In the genomic region with DNA sequence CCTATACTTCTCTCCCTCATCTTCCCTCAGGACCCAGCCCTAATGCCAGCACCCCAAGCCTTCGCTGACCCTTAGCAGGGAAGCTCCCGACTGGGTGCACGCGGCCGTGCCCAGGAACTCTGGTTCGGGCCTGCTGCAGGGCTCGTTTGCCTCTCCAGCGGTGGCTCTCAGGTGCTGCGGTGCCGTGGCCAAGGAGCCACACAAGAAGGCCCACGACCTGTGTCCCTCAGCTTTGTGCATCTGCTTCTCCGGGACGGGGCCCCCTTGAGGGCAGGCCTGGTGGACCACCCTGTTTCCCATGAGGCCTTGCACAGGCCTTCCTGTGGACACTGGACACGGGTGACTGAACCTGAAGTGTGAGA, we compare ENCODE assay signal across 32 cellular contexts. TPM values are rescaled to one million over a fixed set of nuclear protein-coding genes. Genes with fewer than 3 reads are reported as not detected.
A peak's percentile ranks its signal among the peaks of the same experiment; 100 is the strongest.
DNase-seq lines count a peak whose midpoint lies in the region; ATAC-seq, FAIRE-seq and TF ChIP-seq lines count a peak whose summit lies in the region.
"Had no signal": no experiment of that assay in that cellular context is flagged by ENCODE, and none has a peak within 500 bp of the region (broad histone marks: within the 10 kb centered on the region; RNA-seq: fewer than 3 reads in every experiment).

No MANE protein-coding gene starts in this region.

- H3K4me1 Mint-ChIP-seq in activated naive CD8-positive, alpha-beta T cell treated with anti-CD3 and anti-CD28 coated beads, Interleukin-2, amount 50 U/mL, for 24 hours = no peaks in the 10 kb centered on the region
- no peaks in the 10 kb centered on the region for H3K4me1 Mint-ChIP-seq in activated naive CD8-positive, alpha-beta T cell treated with anti-CD3 and anti-CD28 coated beads for 36 hours
- H3K4me1 Mint-ChIP-seq in effector memory CD8-positive, alpha-beta T cell (ENCODE audit: low read depth in 2 of 2) = no peaks in the 10 kb centered on the region
- H3K4me1 Mint-ChIP-seq: activated CD4-positive, alpha-beta memory T cell treated with anti-CD3 and anti-CD28 coated beads, Interleukin-2, amount 10 ng/mL, durations not matched to agents 7 days and 5 days; naive thymus-derived CD4-positive, alpha-beta T cell had no signal

- DNase-seq in activated naive CD8-positive, alpha-beta T cell treated with anti-CD3 and anti-CD28 coated beads, Interleukin-2, amount 50 U/mL, for 24 hours = no peak
- no peak for DNase-seq in activated naive CD8-positive, alpha-beta T cell treated with anti-CD3 and anti-CD28 coated beads for 36 hours
- DNase-seq in effector memory CD8-positive, alpha-beta T cell = no peak
- peak; percentile 83 for DNase-seq in mesenteric fat pad (ENCODE audit: low spot score)
- peak; percentile 65 for DNase-seq in upper lobe of right lung
- DNase-seq in thyroid gland = no peak
- DNase-seq in small intestine = no peak
- no peak for DNase-seq in NCI-H524 (lab: John Stamatoyannopoulos, UW)
- DNase-seq: 8988T; activated CD4-positive, alpha-beta memory T cell treated with anti-CD3 and anti-CD28 coated beads, Interleukin-2, amount 10 ng/mL, durations not matched to agents 7 days and 5 days; activated CD8-positive, alpha-beta memory T cell treated with anti-CD3 and anti-CD28 coated beads, Interleukin-2, amount 50 U/mL, for 48 hours; activated naive CD4-positive, alpha-beta T cell treated with anti-CD3 and anti-CD28 coated beads for 36 hours; amygdala; colonic mucosa; DMS79 treated with DMSO at 0.1 percent for 48 hours; effector memory CD4-positive, alpha-beta T cell; erythroblast; GDM1; midbrain; naive thymus-derived CD4-positive, alpha-beta T cell; NCI-H1417; NCI-H2029 treated with DMSO at 0.1 percent for 48 hours; NCI-H226; NCI-H69; SHP77 treated with DMSO at 0.1 percent for 48 hours; stimulated activated naive CD4-positive, alpha-beta T cell treated with Interleukin-2 at 50 U/mL for 16 hours had no signal

- no peak overlapping the region for H3K4me3 Mint-ChIP-seq in activated naive CD8-positive, alpha-beta T cell treated with anti-CD3 and anti-CD28 coated beads, Interleukin-2, amount 50 U/mL, for 24 hours
- H3K4me3 Mint-ChIP-seq in activated naive CD8-positive, alpha-beta T cell treated with anti-CD3 and anti-CD28 coated beads for 36 hours = no peak overlapping the region
- H3K4me3 Mint-ChIP-seq in effector memory CD8-positive, alpha-beta T cell = no peak overlapping the region
- H3K4me3 Mint-ChIP-seq: activated CD4-positive, alpha-beta memory T cell treated with anti-CD3 and anti-CD28 coated beads, Interleukin-2, amount 10 ng/mL, durations not matched to agents 7 days and 5 days; activated naive CD4-positive, alpha-beta T cell treated with anti-CD3 and anti-CD28 coated beads for 36 hours; naive thymus-derived CD4-positive, alpha-beta T cell had no signal

- no peak for TF ChIP-seq CTCF in upper lobe of right lung (IDR thresholded peaks at IDR 0.05)
- TF ChIP-seq CTCF in thyroid gland (IDR thresholded peaks at IDR 0.05) = no peak

- H3K4me3 ChIP-seq in upper lobe of right lung (no peak overlapping the region), thyroid gland (replicated peaks in 1 of 3) (no peak overlapping the region), small intestine (ENCODE audit: low read depth in 1 of 2, low read length in 2 of 2) (no peak overlapping the region)
- H3K4me3 ChIP-seq: colonic mucosa, psoas muscle, suprapubic skin had no signal

- no peak overlapping the region for H3K27ac Mint-ChIP-seq in activated naive CD8-positive, alpha-beta T cell treated with anti-CD3 and anti-CD28 coated beads, Interleukin-2, amount 50 U/mL, for 24 hours
- no peak overlapping the region for H3K27ac Mint-ChIP-seq in activated naive CD8-positive, alpha-beta T cell treated with anti-CD3 and anti-CD28 coated beads for 36 hours
- H3K27ac Mint-ChIP-seq in effector memory CD8-positive, alpha-beta T cell = peak overlapping the region; percentile 15 to 83
- H3K27ac Mint-ChIP-seq: activated CD4-positive, alpha-beta memory T cell treated with anti-CD3 and anti-CD28 coated beads, Interleukin-2, amount 10 ng/mL, durations not matched to agents 7 days and 5 days; activated naive CD4-positive, alpha-beta T cell treated with anti-CD3 and anti-CD28 coated beads for 36 hours had no signal

- peaks cover 12% of the 10 kb centered on the region for H3K36me3 Mint-ChIP-seq in activated naive CD8-positive, alpha-beta T cell treated with anti-CD3 and anti-CD28 coated beads, Interleukin-2, amount 50 U/mL, for 24 hours (ENCODE audit: low read depth)
- H3K36me3 Mint-ChIP-seq in activated naive CD8-positive, alpha-beta T cell treated with anti-CD3 and anti-CD28 coated beads for 36 hours = peaks cover 3% of the 10 kb centered on the region
- H3K36me3 Mint-ChIP-seq in effector memory CD8-positive, alpha-beta T cell (ENCODE audit: insufficient read depth) = peaks cover 3% of the 10 kb centered on the region

- no peak for TF ChIP-seq POLR2A in thyroid gland (IDR thresholded peaks at IDR 0.05)

- H3K27me3 ChIP-seq in upper lobe of right lung = no peaks in the 10 kb centered on the region
- no peaks in the 10 kb centered on the region for H3K27me3 ChIP-seq in thyroid gland
- H3K27me3 ChIP-seq in small intestine (ENCODE audit: control insufficient read depth in 2 of 2, insufficient read depth in 2 of 2, low read length in 2 of 2) = no peaks in the 10 kb centered on the region
- H3K27me3 ChIP-seq: colonic mucosa, suprapubic skin had no signal

- no peaks in the 10 kb centered on the region for H3K9me3 Mint-ChIP-seq in activated naive CD8-positive, alpha-beta T cell treated with anti-CD3 and anti-CD28 coated beads, Interleukin-2, amount 50 U/mL, for 24 hours
- H3K9me3 Mint-ChIP-seq in activated naive CD8-positive, alpha-beta T cell treated with anti-CD3 and anti-CD28 coated beads for 36 hours = no peaks in the 10 kb centered on the region
- no peaks in the 10 kb centered on the region for H3K9me3 Mint-ChIP-seq in effector memory CD8-positive, alpha-beta T cell
- H3K9me3 Mint-ChIP-seq: activated CD4-positive, alpha-beta memory T cell treated with anti-CD3 and anti-CD28 coated beads, Interleukin-2, amount 10 ng/mL, durations not matched to agents 7 days and 5 days; activated naive CD4-positive, alpha-beta T cell treated with anti-CD3 and anti-CD28 coated beads for 36 hours; naive thymus-derived CD4-positive, alpha-beta T cell had no signal

- intact Hi-C loops in upper lobe of right lung (cut with DNase I) (no loop called here), thyroid gland (cut with DNase I) (no loop called here)

- peak; percentile 20 for ATAC-seq in activated naive CD8-positive, alpha-beta T cell treated with anti-CD3 and anti-CD28 coated beads, Interleukin-2, amount 50 U/mL, for 24 hours
- ATAC-seq in effector memory CD8-positive, alpha-beta T cell (replicated peaks) = no peak
- peak; percentile 5 for ATAC-seq in upper lobe of right lung
- ATAC-seq: naive thymus-derived CD4-positive, alpha-beta T cell; Panc1; psoas muscle had no signal

- no peak overlapping the region for H3K27ac ChIP-seq in upper lobe of right lung
- no peak overlapping the region for H3K27ac ChIP-seq in thyroid gland
- no peak overlapping the region for H3K27ac ChIP-seq in small intestine (ENCODE audit: low read depth in 1 of 2, low read length in 1 of 2)
- H3K27ac ChIP-seq: colonic mucosa, KMS-11, psoas muscle, suprapubic skin had no signal

- no peak for FAIRE-seq in small intestine (lab: Jason Lieb, UNC)
- FAIRE-seq: bronchial epithelial cell, HTR-8/SVneo had no signal

- H3K36me3 ChIP-seq in upper lobe of right lung (peaks cover 10% of the 10 kb centered on the region), thyroid gland (peaks cover 0 to 10% of the 10 kb centered on the region in 2 donors), small intestine (ENCODE audit: control insufficient read depth in 2 of 2, insufficient read depth in 2 of 2, low read length in 2 of 2) (no peaks in the 10 kb centered on the region)
- H3K36me3 ChIP-seq: colonic mucosa had no signal

- H3K4me1 ChIP-seq in upper lobe of right lung (no peaks in the 10 kb centered on the region), thyroid gland (peaks cover 0 to 9% of the 10 kb centered on the region in 2 donors), small intestine (ENCODE audit: control insufficient read depth in 2 of 2, insufficient read depth in 1 of 2, low read depth in 1 of 2, low read length in 1 of 2) (no peaks in the 10 kb centered on the region)
- H3K4me1 ChIP-seq: colonic mucosa, psoas muscle, suprapubic skin had no signal

- WGBS in thyroid gland, 2 donors = 89% methylated on average over 13 to 14 of the region's 14 CpGs
- 88 to 92% (median 90%) methylated on average over 14 of the region's 14 CpGs for WGBS in small intestine, 3 donors

- H3K9me3 ChIP-seq in upper lobe of right lung = no peaks in the 10 kb centered on the region
- no peaks in the 10 kb centered on the region for H3K9me3 ChIP-seq in thyroid gland
- H3K9me3 ChIP-seq in small intestine (ENCODE audit: control insufficient read depth, low read depth) = no peaks in the 10 kb centered on the region
- H3K9me3 ChIP-seq: colonic mucosa, psoas muscle, suprapubic skin had no signal

- H3K27me3 Mint-ChIP-seq in activated naive CD8-positive, alpha-beta T cell treated with anti-CD3 and anti-CD28 coated beads, Interleukin-2, amount 50 U/mL, for 24 hours = no peaks in the 10 kb centered on the region
- no peaks in the 10 kb centered on the region for H3K27me3 Mint-ChIP-seq in activated naive CD8-positive, alpha-beta T cell treated with anti-CD3 and anti-CD28 coated beads for 36 hours
- H3K27me3 Mint-ChIP-seq in effector memory CD8-positive, alpha-beta T cell = no peaks in the 10 kb centered on the region
- H3K27me3 Mint-ChIP-seq: activated CD4-positive, alpha-beta memory T cell treated with anti-CD3 and anti-CD28 coated beads, Interleukin-2, amount 10 ng/mL, durations not matched to agents 7 days and 5 days; naive thymus-derived CD4-positive, alpha-beta T cell had no signal

RNA-seq across cellular contexts. Expression of a gene that starts 17.7 kb away (rescaled TPM):
- total RNA-seq in activated naive CD8-positive, alpha-beta T cell treated with anti-CD3 and anti-CD28 coated beads for 36 hours = under 1 TPM in 1 of 2 experiments, not detected in 1; 0.08 TPM
- total RNA-seq in mesenteric fat pad = 115 TPM
- total RNA-seq in upper lobe of right lung = 56.4 TPM
- total RNA-seq in thyroid gland = 10 to 100 TPM; 22.2 to 32.1 (median 27.0) TPM
- polyA plus RNA-seq in small intestine = 10 to 100 TPM in 2 of 3 donors, 1 to 10 TPM in 1; 4.5 to 15.5 (median 14.9) TPM
- total RNA-seq: activated naive CD4-positive, alpha-beta T cell treated with anti-CD3 and anti-CD28 coated beads for 36 hours had no signal

Comparison
In these comparisons a context has a peak if more than half of its experiments do, and no peak if none do; other contexts are left out.
1. DNase-seq: peak in mesenteric fat pad (single experiment) and upper lobe of right lung (single experiment); none in activated naive CD8-positive, alpha-beta T cell treated with anti-CD3 and anti-CD28 coated beads, Interleukin-2, amount 50 U/mL, for 24 hours (single experiment), activated naive CD8-positive, alpha-beta T cell treated with anti-CD3 and anti-CD28 coated beads for 36 hours (single experiment), effector memory CD8-positive, alpha-beta T cell (0 of 3), thyroid gland (0 of 2), small intestine (single experiment) and NCI-H524 (0 of 2).
2. H3K27ac Mint-ChIP-seq: peak in effector memory CD8-positive, alpha-beta T cell (2 of 2); none in activated naive CD8-positive, alpha-beta T cell treated with anti-CD3 and anti-CD28 coated beads, Interleukin-2, amount 50 U/mL, for 24 hours (single experiment) and activated naive CD8-positive, alpha-beta T cell treated with anti-CD3 and anti-CD28 coated beads for 36 hours (single experiment).
3. RNA of a gene that starts 17.7 kb away (total RNA-seq): 115 TPM in mesenteric fat pad (single experiment), 56.4 TPM in upper lobe of right lung (single experiment) and 22.2 to 32.1 TPM in thyroid gland; 0.08 TPM in activated naive CD8-positive, alpha-beta T cell treated with anti-CD3 and anti-CD28 coated beads for 36 hours; every median in the first group is over 10 times any median in the second.